ENCODE assay signal across 21 cellular contexts in genomic region chr6:38153946-38154345, GRCh38.
A peak's percentile ranks its signal among the peaks of the same experiment; 100 is the strongest.
DNase-seq lines count a peak whose midpoint lies in the region; FAIRE-seq and TF ChIP-seq lines count a peak whose summit lies in the region.
"Had no signal": no experiment of that assay in that cellular context is flagged by ENCODE, and none has a peak within 500 bp of the region (broad histone marks: within the 10 kb centered on the region; RNA-seq: fewer than 3 reads in every experiment).

No MANE protein-coding gene starts in this region.

- H3K4me3 ChIP-seq in BLaER1 (peak overlapping the region; percentile 41; the same call in 1 of the 2 replicates), SK-N-MC (no peak overlapping the region), kidney (ENCODE audit: low read length in 2 of 2) (no peak overlapping the region)
- H3K4me3 ChIP-seq: GM12878, SJSA1 had no signal

- peak overlapping the region; percentile 84 for H3K4me2 ChIP-seq in BLaER1

- H3K27ac Mint-ChIP-seq in CD14-positive monocyte (peak overlapping the region in 6 of 7 donors; percentile 63 to 84 (median 76)), nephron (peak overlapping the region in 2 of 3 experiments; percentile 48 to 51)
- H3K27ac Mint-ChIP-seq: CD4-positive, alpha-beta T cell had no signal

- POLR2A ChIA-PET in HEK293T (lab: Yijun Ruan, JAX), result no interaction called here

- no peak for FAIRE-seq in kidney (lab: Jason Lieb, UNC)
- FAIRE-seq: GM12878, H54 had no signal

- peak overlapping the region; percentile 62 for H3K27ac ChIP-seq in BLaER1
- 0 out of 2 replicates have a peak overlapping the region, but pooled peaks have one; percentile 36 for H3K27ac ChIP-seq in SK-N-MC
- H3K27ac ChIP-seq in kidney (ENCODE audit: low read depth in 2 of 2, low read length in 2 of 2), result no peak overlapping the region
- H3K27ac ChIP-seq: HL-60, SJSA1 had no signal

- H3K36me3 ChIP-seq in BLaER1 (peaks cover 49% of the 10 kb centered on the region), SK-N-MC (ENCODE audit: insufficient read depth, low read length) (peaks cover 5% of the 10 kb centered on the region; the same call in 1 of the 2 replicates), kidney (ENCODE audit: control insufficient read depth in 1 of 2, insufficient read depth in 2 of 2, low read length in 2 of 2) (peaks cover 0 to 3% of the 10 kb centered on the region in 2 donors)

- H3K4me1 Mint-ChIP-seq in CD14-positive monocyte (peaks cover 24% of the 10 kb centered on the region), nephron (peaks cover 42% of the 10 kb centered on the region)

- H3K9me3 ChIP-seq in BLaER1 (no peaks in the 10 kb centered on the region), SK-N-MC (ENCODE audit: low read depth, low read length) (no peaks in the 10 kb centered on the region), kidney (ENCODE audit: control insufficient read depth in 1 of 2, low read length in 2 of 2) (no peaks in the 10 kb centered on the region)
- H3K9me3 ChIP-seq: SJSA1 had no signal

- peaks cover 32 to 64% of the 10 kb centered on the region in 2 donors for H3K36me3 Mint-ChIP-seq in CD14-positive monocyte
- H3K36me3 Mint-ChIP-seq in nephron (ENCODE audit: low read depth), result peaks cover 14% of the 10 kb centered on the region

- no peaks in the 10 kb centered on the region for H3K27me3 ChIP-seq in BLaER1
- H3K27me3 ChIP-seq: SJSA1 had no signal

- DNase-seq in CD14-positive monocyte (ENCODE audit: low spot score) (no peak), SK-N-MC (ENCODE audit: low read depth, low spot score) (no peak), NCI-H2029 treated with DMSO at 0.1 percent for 48 hours (lab: John Stamatoyannopoulos, UW) (no peak), kidney (no peak), HEK293T (ENCODE audit: extremely low spot score) (no peak), NCI-H2029 (lab: John Stamatoyannopoulos, UW) (no peak)
- DNase-seq: ACHN; CD4-positive, alpha-beta T cell; DMS153; GF-D8; NCI-H1417; NCI-H187; NCI-H226; NCI-H524; NCI-H82 had no signal

- H3K4me3 Mint-ChIP-seq in CD14-positive monocyte, result no peak overlapping the region
- no peak overlapping the region for H3K4me3 Mint-ChIP-seq in nephron
- H3K4me3 Mint-ChIP-seq: CD4-positive, alpha-beta T cell had no signal

- peaks cover 42% of the 10 kb centered on the region for H3K4me1 ChIP-seq in BLaER1
- peaks cover 0 to 3% of the 10 kb centered on the region in 2 donors for H3K4me1 ChIP-seq in kidney (ENCODE audit: control insufficient read depth in 1 of 2, insufficient read depth in 1 of 2, low read depth in 1 of 2, low read length in 2 of 2)

- H3K9me3 Mint-ChIP-seq in CD14-positive monocyte (peaks cover 0 to 3% (median 0%) of the 10 kb centered on the region in 7 donors), nephron (peaks cover 3% of the 10 kb centered on the region)
- H3K9me3 Mint-ChIP-seq: CD4-positive, alpha-beta T cell had no signal

- H3K9ac ChIP-seq in BLaER1 (peak overlapping the region; percentile 27; the same call in 1 of the 2 replicates), SK-N-MC (ENCODE audit: insufficient read length) (no peak overlapping the region), kidney (ENCODE audit: low read length in 2 of 2) (no peak overlapping the region)

- peaks cover 0 to 6% (median 0%) of the 10 kb centered on the region in 3 donors for H3K27me3 Mint-ChIP-seq in CD14-positive monocyte (ENCODE audit: low read depth in 3 of 3)
- H3K27me3 Mint-ChIP-seq in nephron (ENCODE audit: low read depth), result no peaks in the 10 kb centered on the region
- H3K27me3 Mint-ChIP-seq: CD4-positive, alpha-beta T cell had no signal

- CTCF ChIA-PET in HEK293T (lab: Yijun Ruan, JAX), result no interaction called here

- intact Hi-C loops in CD14-positive monocyte (cut with micrococcal nuclease) (no loop called here), kidney (cut with DNase I) (no loop called here)

- TF ChIP-seq CTCF in CD14-positive monocyte (IDR thresholded peaks at IDR 0.05) (no peak), nephron (IDR thresholded peaks at IDR 0.05; ENCODE audit: unreplicated experiment in 3 of 3) (no peak), kidney (IDR thresholded peaks at IDR 0.05; ENCODE audit: borderline replicate concordance, extremely low read depth, insufficient read depth) (no peak)

- H4K20me1 ChIP-seq in BLaER1, result peaks cover 63% of the 10 kb centered on the region

TF ChIP-seq in HEK293T, 16 proteins besides CTCF, POLR2A, EP300 and RAD21:
- TF ChIP-seq ZNF384 (IDR thresholded peaks at IDR 0.05), result no peak
- no peak for TF ChIP-seq FOXM1 (IDR thresholded peaks at IDR 0.05; ENCODE audit: borderline replicate concordance)
- no peak for TF ChIP-seq BHLHE40 (IDR thresholded peaks at IDR 0.05; ENCODE audit: borderline replicate concordance)
- TF ChIP-seq LEF1 (IDR thresholded peaks at IDR 0.05; ENCODE audit: borderline replicate concordance), result no peak
- no peak for TF ChIP-seq L3MBTL2 (conservative IDR thresholded peaks at IDR 0.05)
- no peak for TF ChIP-seq SUZ12 (IDR thresholded peaks at IDR 0.05)

Comparison
In these comparisons a context has a peak if more than half of its experiments do, and no peak if none do; other contexts are left out.
1. H3K27ac ChIP-seq: peak in BLaER1 (single experiment) and SK-N-MC (single experiment); none in kidney (0 of 2).